ENCODE assay signal across 11 cellular contexts in genomic region chr11:120185678-120186407, GRCh38. TPM values are rescaled to one million over a fixed set of nuclear protein-coding genes. Genes with fewer than 3 reads are reported as not detected.
DNase-seq lines count a peak whose midpoint lies in the region; ATAC-seq, FAIRE-seq and TF ChIP-seq lines count a peak whose summit lies in the region.
"Had no signal": no experiment of that assay in that cellular context is flagged by ENCODE, and none has a peak within 500 bp of the region (broad histone marks: within the 10 kb centered on the region; RNA-seq: fewer than 3 reads in every experiment).

No MANE protein-coding gene starts in this region.

- TF ChIP-seq CTCF in right atrium auricular region (IDR thresholded peaks at IDR 0.05) (no peak), pancreas (IDR thresholded peaks at IDR 0.05) (no peak), uterus (IDR thresholded peaks at IDR 0.05) (no peak), osteocyte (IDR thresholded peaks at IDR 0.05) (no peak)

- no peak for TF ChIP-seq POLR2A in uterus (IDR thresholded peaks at IDR 0.05)

- H3K4me1 Mint-ChIP-seq in osteocyte (ENCODE audit: unreplicated experiment): peaks cover 29% of the 10 kb centered on the region

- 36 to 37% methylated on average over 3 of the region's 3 CpGs for WGBS in pancreas, 2 donors

- H3K4me3 ChIP-seq in right atrium auricular region (no peak overlapping the region), pancreas (no peak overlapping the region), uterus (no peak overlapping the region)

- no peaks in the 10 kb centered on the region for H3K9me3 Mint-ChIP-seq in osteocyte (ENCODE audit: unreplicated experiment)

- no peak overlapping the region for H3K4me3 Mint-ChIP-seq in osteocyte (ENCODE audit: unreplicated experiment)

- ATAC-seq in pancreas: peak in 1 of 4 donors; percentile 1

- intact Hi-C loops in pancreas (cut with DNase I): no loop called here
- intact Hi-C loops in uterus (cut with DNase I; ENCODE audit: low total_unique reads): no loop called here

- H3K36me3 ChIP-seq in right atrium auricular region (no peaks in the 10 kb centered on the region), pancreas (no peaks in the 10 kb centered on the region), uterus (no peaks in the 10 kb centered on the region)

- no peak for FAIRE-seq in pancreas (lab: Jason Lieb, UNC)
- FAIRE-seq in frontal cortex (lab: Jason Lieb, UNC): no peak

- no peaks in the 10 kb centered on the region for H3K36me3 Mint-ChIP-seq in osteocyte (ENCODE audit: unreplicated experiment)

- DNase-seq in activated effector memory CD4-positive, alpha-beta T cell treated with anti-CD3 and anti-CD28 coated beads, Interleukin-2, amount 50 U/mL, for 16 hours: peak; percentile 8
- DNase-seq in activated effector memory CD4-positive, alpha-beta T cell treated with Interleukin-2 at 50 U/mL for 16 hours: no peak
- DNase-seq in right atrium auricular region (ENCODE audit: low spot score) (no peak), pancreas (peak in 3 of 6 donors; percentile 11 to 41 (median 33)), uterus (peak; percentile 18 to 33), frontal cortex (ENCODE audit: low spot score in 2 of 2) (no peak), iPS-NIHi7 (ENCODE audit: extremely low spot score) (no peak), osteocyte (ENCODE audit: extremely low spot score, unreplicated experiment) (no peak)
- DNase-seq: NCI-H1694; stimulated activated CD8-positive, alpha-beta memory T cell treated with anti-CD3 and anti-CD28 coated beads, Interleukin-4, amount 100 ng/mL, for 48 hours had no signal

- H3K27ac ChIP-seq in right atrium auricular region (peak overlapping the region; percentile 70 to 74), pancreas (peak overlapping the region; percentile 79 to 92 (median 87)), uterus (peak overlapping the region; percentile 73 to 85)

- H3K9me3 ChIP-seq in right atrium auricular region (no peaks in the 10 kb centered on the region), pancreas (no peaks in the 10 kb centered on the region), uterus (no peaks in the 10 kb centered on the region)

- no peak overlapping the region for H3K27ac Mint-ChIP-seq in osteocyte (ENCODE audit: unreplicated experiment)

- H3K4me1 ChIP-seq in right atrium auricular region (peaks cover 0 to 52% of the 10 kb centered on the region in 2 donors), pancreas (peaks cover 38 to 54% (median 53%) of the 10 kb centered on the region in 3 donors), uterus (no peaks in the 10 kb centered on the region)

- H3K27me3 Mint-ChIP-seq in osteocyte (ENCODE audit: unreplicated experiment): peaks cover 31% of the 10 kb centered on the region

- H3K27me3 ChIP-seq in right atrium auricular region: no peaks in the 10 kb centered on the region
- H3K27me3 ChIP-seq in pancreas: no peaks in the 10 kb centered on the region
- H3K27me3 ChIP-seq in uterus: no peaks in the 10 kb centered on the region

RNA-seq across cellular contexts. Expression of gene OAF, which starts 25.0 kb away (rescaled TPM):
- total RNA-seq in right atrium auricular region (10 to 100 TPM; 27.9 to 43.6 TPM), pancreas (10 to 100 TPM; 37.1 to 88.3 (median 49.0) TPM), uterus (10 to 100 TPM; 29.2 to 90.1 (median 44.6) TPM), frontal cortex (1.2 TPM), osteocyte (10.2 and 12.3 TPM in 2 replicates)
- polyA plus RNA-seq in pancreas: 10 to 100 TPM; 21.6 to 35.0 TPM

RNA-seq across cellular contexts. Expression of gene TRIM29, which starts 47.9 kb away (rescaled TPM):
- 1 to 10 TPM in 1 of 2 donors, under 1 TPM in 1; 0.85 to 2.7 TPM for total RNA-seq in right atrium auricular region
- 1 to 10 TPM in 1 of 6 donors, under 1 TPM in 5; 0.38 to 1.4 (median 0.61) TPM for total RNA-seq in pancreas
- polyA plus RNA-seq in pancreas: 1 to 10 TPM in 1 of 2 donors, under 1 TPM in 1; 0.42 to 1.7 TPM
- total RNA-seq in uterus: 1 to 10 TPM; 4.6 to 7.6 (median 6.1) TPM
- total RNA-seq in frontal cortex: not detected
- not detected in 2 replicates for total RNA-seq in osteocyte
- total RNA-seq: T-helper 2 cell treated with Interferon-gamma antibody and Interleukin-4, amounts not matched to agents 100 ng/mL and 5 ng/mL, for 36 hours had no signal

RNA-seq across cellular contexts. Expression of gene POU2F3, which starts 54.1 kb away (rescaled TPM):
- total RNA-seq in right atrium auricular region (not detected), pancreas (1 to 10 TPM in 1 of 6 donors, under 1 TPM in 5; 0.12 to 2.6 (median 0.23) TPM), uterus (under 1 TPM in 1 of 4 donors, not detected in 3; 0.85 TPM), frontal cortex (0.41 TPM), osteocyte (not detected in 2 replicates)
- polyA plus RNA-seq in pancreas: under 1 TPM; 0.27 to 0.54 TPM
- total RNA-seq: T-helper 2 cell treated with Interferon-gamma antibody and Interleukin-4, amounts not matched to agents 100 ng/mL and 5 ng/mL, for 36 hours had no signal

Comparison
In these comparisons a context has a peak if more than half of its experiments do, and no peak if none do; other contexts are left out.
1. DNase-seq: peak in activated effector memory CD4-positive, alpha-beta T cell treated with anti-CD3 and anti-CD28 coated beads, Interleukin-2, amount 50 U/mL, for 16 hours (single experiment) and uterus (2 of 2); none in activated effector memory CD4-positive, alpha-beta T cell treated with Interleukin-2 at 50 U/mL for 16 hours (single experiment), right atrium auricular region (single experiment), frontal cortex (0 of 2), iPS-NIHi7 (single experiment) and osteocyte (single experiment).
2. Peak in every context shown above with its lines, with median percentiles within 50 percentile points of each other: H3K27ac ChIP-seq.